ENCODE assay signal across 8 cellular contexts in genomic region chr2:16900405-16901025, GRCh38.
DNase-seq lines count a peak whose midpoint lies in the region; ATAC-seq and TF ChIP-seq lines count a peak whose summit lies in the region.

No MANE protein-coding gene starts in this region.

- ATAC-seq in Right ventricle myocardium inferior (no peak), HG02885 (IDR thresholded peaks at IDR 0.05; ENCODE audit: poor library complexity, unreplicated experiment) (peak; percentile 94), esophagus mucosa (peak; percentile 52)

- no peak overlapping the region for H3K27ac ChIP-seq in left ventricle myocardium inferior (replicated peaks)

- TF ChIP-seq CTCF in left ventricle myocardium inferior (IDR thresholded peaks at IDR 0.05; ENCODE audit: borderline replicate concordance), result peak; percentile 33

- no peak for DNase-seq in left ventricle myocardium inferior
- no peak for DNase-seq in Right ventricle myocardium inferior (ENCODE audit: missing footprints)
- DNase-seq in NCI-H526 treated with DMSO at 0.1 percent for 48 hours (lab: John Stamatoyannopoulos, UW), result peak; percentile 10
- DNase-seq in occipital lobe (lab: John Stamatoyannopoulos, UW), result no peak
- DNase-seq in amygdala (lab: John Stamatoyannopoulos, UW), result no peak
- no peak for DNase-seq in NCI-H510A (lab: John Stamatoyannopoulos, UW)

- H3K4me1 ChIP-seq in left ventricle myocardium inferior, result no peaks in the 10 kb centered on the region

- H3K36me3 ChIP-seq in left ventricle myocardium inferior, result no peaks in the 10 kb centered on the region

- no peaks in the 10 kb centered on the region for H3K9me3 ChIP-seq in left ventricle myocardium inferior (replicated peaks)

- H3K4me3 ChIP-seq in left ventricle myocardium inferior, result no peak overlapping the region

- intact Hi-C loops in left ventricle myocardium inferior (cut with micrococcal nuclease) (no loop called here), Right ventricle myocardium inferior (cut with DNase I) (no loop called here)

- H3K27me3 ChIP-seq in left ventricle myocardium inferior (ENCODE audit: low read depth), result no peaks in the 10 kb centered on the region
